Comparison of ENCODE assay signal across 15 cellular contexts in the genomic region with DNA sequence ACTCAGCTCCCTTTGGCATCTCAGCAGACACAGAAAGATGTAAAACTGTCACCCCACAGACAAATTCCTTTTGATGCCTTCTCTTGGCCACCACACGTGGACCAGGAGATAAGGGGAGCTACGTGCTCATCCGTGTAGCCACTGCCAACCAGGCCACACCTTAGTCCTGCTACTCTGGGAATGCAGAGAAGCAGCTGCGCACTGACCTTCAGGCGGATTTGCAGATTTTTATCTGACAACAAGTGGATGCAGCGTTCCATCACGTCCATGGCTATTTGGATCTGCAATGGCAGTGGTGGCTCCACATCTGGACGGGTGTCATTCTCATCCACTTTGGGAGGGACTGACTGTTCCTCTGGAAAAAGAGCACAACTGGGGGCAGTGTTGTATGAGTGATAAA.
"Had no signal": no experiment of that assay in that cellular context is flagged by ENCODE, and none has a peak within 500 bp of the region (broad histone marks: within the 10 kb centered on the region; RNA-seq: fewer than 3 reads in every experiment).

No MANE protein-coding gene starts in this region.

- H3K27me3 ChIP-seq: gastrocnemius medialis, heart right ventricle, suprapubic skin, upper lobe of left lung had no signal

- H3K4me3 ChIP-seq: gastrocnemius medialis, heart right ventricle, psoas muscle, suprapubic skin, upper lobe of left lung had no signal

- H3K4me1 ChIP-seq: gastrocnemius medialis, psoas muscle, suprapubic skin, upper lobe of left lung had no signal

- DNase-seq: activated B cell treated with CpG ODN at 0.5 μM for 24 hours; activated CD4-positive, alpha-beta T cell treated with anti-CD3 and anti-CD28 coated beads, Interleukin-2, amount 50 U/mL, for 48 hours; activated CD8-positive, alpha-beta memory T cell treated with anti-CD3 and anti-CD28 coated beads, Interleukin-2, amount 50 U/mL, for 4 hours; effector CD4-positive, alpha-beta T cell; gastrocnemius medialis; heart right ventricle; nephron progenitor cell; psoas muscle; stimulated activated CD4-positive, alpha-beta T cell treated with anti-CD3 and anti-CD28 coated beads, Interleukin-12 subunit alpha, Interleukin-12 subunit beta, amount 100 ng/mL, for 4 hours; stimulated activated naive CD4-positive, alpha-beta T cell treated with Interleukin-2 at 50 U/mL for 16 hours had no signal

- H3K27ac ChIP-seq: gastrocnemius medialis, heart right ventricle, psoas muscle, suprapubic skin, upper lobe of left lung had no signal

- ATAC-seq: activated naive CD4-positive, alpha-beta T cell treated with anti-CD3 and anti-CD28 coated beads, Interleukin-2, amount 50 U/mL, for 72 hours; gastrocnemius medialis; left lobe of liver; sciatic nerve had no signal

- H3K9me3 ChIP-seq: gastrocnemius medialis, heart right ventricle, psoas muscle, suprapubic skin, upper lobe of left lung had no signal
